In genomic region chr14:89359477-89360222, GRCh38 we compare ENCODE assay signal across 13 cellular contexts. TPM values are rescaled to one million over a fixed set of nuclear protein-coding genes. Genes with fewer than 3 reads are reported as not detected.
DNase-seq lines count a peak whose midpoint lies in the region; ATAC-seq and TF ChIP-seq lines count a peak whose summit lies in the region.
"Had no signal": no experiment of that assay in that cellular context is flagged by ENCODE, and none has a peak within 500 bp of the region (broad histone marks: within the 10 kb centered on the region; RNA-seq: fewer than 3 reads in every experiment).

No MANE protein-coding gene starts in this region.

- H3K27ac ChIP-seq in right lobe of liver (no peak overlapping the region), thymus (ENCODE audit: low read depth) (peak overlapping the region; percentile 43)

- intact Hi-C loops in activated CD4-positive, alpha-beta memory T cell treated with anti-CD3 and anti-CD28 coated beads for 36 hours (cut with micrococcal nuclease), result loop anchor here (10.0 kb wide), 1 partner anchor 85 kb away; no protein-coding TSS in a partner anchor
- intact Hi-C loops in right lobe of liver (cut with DNase I), result no loop called here

- H3K4me1 ChIP-seq in right lobe of liver (peaks cover 0 to 10% (median 3%) of the 10 kb centered on the region in 4 donors), thymus (ENCODE audit: control insufficient read depth, insufficient read depth, low read length) (peaks cover 13% of the 10 kb centered on the region)

- 63% methylated on average over 9 of the region's 13 CpGs for WGBS in right lobe of liver (ENCODE audit: insufficient coverage, low coverage, low lambda C conversion rate, missing lambda C conversion rate)
- 88% methylated on average over 13 of the region's 13 CpGs for whole genome bisulfite sequencing in thymus

- CTCF ChIA-PET in activated CD4-positive, alpha-beta memory T cell treated with anti-CD3 and anti-CD28 coated beads for 36 hours (lab: Charles Lee), result no interaction called here
- CTCF ChIA-PET in activated CD4-positive, alpha-beta memory T cell treated with anti-CD3 and anti-CD28 coated beads, Interleukin-2, amount 10 ng/mL, durations not matched to agents 7 days and 5 days (lab: Charles Lee), result interaction anchor here (1.2 kb wide), 1 partner anchor 9 kb away, joined by 3 read pairs; no protein-coding TSS in a partner anchor

- no peaks in the 10 kb centered on the region for H3K27me3 ChIP-seq in right lobe of liver
- H3K27me3 ChIP-seq in thymus (ENCODE audit: control insufficient read depth, insufficient read depth), result no peaks in the 10 kb centered on the region

- no peak overlapping the region for H3K4me3 Mint-ChIP-seq in activated CD4-positive, alpha-beta memory T cell treated with anti-CD3 and anti-CD28 coated beads for 36 hours
- no peak overlapping the region for H3K4me3 Mint-ChIP-seq in activated CD4-positive, alpha-beta memory T cell treated with anti-CD3 and anti-CD28 coated beads, Interleukin-2, amount 10 ng/mL, durations not matched to agents 7 days and 5 days
- no peak overlapping the region for H3K4me3 Mint-ChIP-seq in brain

- TF ChIP-seq POLR2A in right lobe of liver (IDR thresholded peaks at IDR 0.05), result no peak

- peaks cover 6% of the 10 kb centered on the region for H3K36me3 Mint-ChIP-seq in activated CD4-positive, alpha-beta memory T cell treated with anti-CD3 and anti-CD28 coated beads for 36 hours
- H3K36me3 Mint-ChIP-seq in activated CD4-positive, alpha-beta memory T cell treated with anti-CD3 and anti-CD28 coated beads, Interleukin-2, amount 10 ng/mL, durations not matched to agents 7 days and 5 days (ENCODE audit: low read depth), result peaks cover 11% of the 10 kb centered on the region
- H3K36me3 Mint-ChIP-seq in brain, result peaks cover 48% of the 10 kb centered on the region

- no peak for TF ChIP-seq CTCF in brain (conservative IDR thresholded peaks at IDR 0.05)
- TF ChIP-seq CTCF in right lobe of liver (IDR thresholded peaks at IDR 0.05), result no peak

- H3K4me3 ChIP-seq in right lobe of liver (no peak overlapping the region), thymus (ENCODE audit: low read length) (no peak overlapping the region)

- no peak for DNase-seq in activated CD4-positive, alpha-beta memory T cell treated with anti-CD3 and anti-CD28 coated beads for 36 hours
- no peak for DNase-seq in activated CD4-positive, alpha-beta memory T cell treated with anti-CD3 and anti-CD28 coated beads, Interleukin-2, amount 10 ng/mL, durations not matched to agents 7 days and 5 days
- DNase-seq in right lobe of liver (no peak), mesenteric fat pad (ENCODE audit: low spot score) (no peak), NCI-H187 (lab: John Stamatoyannopoulos, UW) (no peak)
- no peak for DNase-seq in activated effector memory CD4-positive, alpha-beta T cell treated with anti-CD3 and anti-CD28 coated beads, Interleukin-2, amount 50 U/mL, for 16 hours
- DNase-seq: activated CD4-positive, alpha-beta T cell treated with anti-CD3 and anti-CD28 coated beads for 48 hours; GF-D8; midbrain; NCI-H1930; stimulated activated CD4-positive, alpha-beta T cell treated with anti-CD3 and anti-CD28 coated beads, Interleukin-12 subunit alpha, Interleukin-12 subunit beta, amount 100 ng/mL, for 4 hours had no signal

- no peaks in the 10 kb centered on the region for H3K36me3 ChIP-seq in right lobe of liver
- peaks cover 3% of the 10 kb centered on the region for H3K36me3 ChIP-seq in thymus (ENCODE audit: control insufficient read depth, insufficient read depth)

- peaks cover 21% of the 10 kb centered on the region for H3K4me1 Mint-ChIP-seq in activated CD4-positive, alpha-beta memory T cell treated with anti-CD3 and anti-CD28 coated beads for 36 hours (ENCODE audit: low read depth)
- peaks cover 21% of the 10 kb centered on the region for H3K4me1 Mint-ChIP-seq in activated CD4-positive, alpha-beta memory T cell treated with anti-CD3 and anti-CD28 coated beads, Interleukin-2, amount 10 ng/mL, durations not matched to agents 7 days and 5 days
- H3K4me1 Mint-ChIP-seq in brain, result peaks cover 20% of the 10 kb centered on the region

- H3K9me3 Mint-ChIP-seq in activated CD4-positive, alpha-beta memory T cell treated with anti-CD3 and anti-CD28 coated beads for 36 hours, result no peaks in the 10 kb centered on the region
- H3K9me3 Mint-ChIP-seq in activated CD4-positive, alpha-beta memory T cell treated with anti-CD3 and anti-CD28 coated beads, Interleukin-2, amount 10 ng/mL, durations not matched to agents 7 days and 5 days, result no peaks in the 10 kb centered on the region
- peaks cover 3 to 12% (median 4%) of the 10 kb centered on the region in 5 experiments for H3K9me3 Mint-ChIP-seq in brain

- ATAC-seq in right lobe of liver, result peak in 3 of 4 donors; percentile 26 to 50 (median 45)

- POLR2A ChIA-PET in activated CD4-positive, alpha-beta memory T cell treated with anti-CD3 and anti-CD28 coated beads for 36 hours (lab: Charles Lee), result interaction anchor here (0.7 kb wide), 1 partner anchor 19 kb away, joined by 4 read pairs; no protein-coding TSS in a partner anchor
- POLR2A ChIA-PET in activated CD4-positive, alpha-beta memory T cell treated with anti-CD3 and anti-CD28 coated beads, Interleukin-2, amount 10 ng/mL, durations not matched to agents 7 days and 5 days (lab: Charles Lee), result no interaction called here

- H3K27me3 Mint-ChIP-seq in activated CD4-positive, alpha-beta memory T cell treated with anti-CD3 and anti-CD28 coated beads for 36 hours, result no peaks in the 10 kb centered on the region
- no peaks in the 10 kb centered on the region for H3K27me3 Mint-ChIP-seq in activated CD4-positive, alpha-beta memory T cell treated with anti-CD3 and anti-CD28 coated beads, Interleukin-2, amount 10 ng/mL, durations not matched to agents 7 days and 5 days
- H3K27me3 Mint-ChIP-seq in brain, result no peaks in the 10 kb centered on the region

- H3K9me3 ChIP-seq in right lobe of liver (no peaks in the 10 kb centered on the region), thymus (ENCODE audit: control insufficient read depth) (no peaks in the 10 kb centered on the region)

- H3K27ac Mint-ChIP-seq in activated CD4-positive, alpha-beta memory T cell treated with anti-CD3 and anti-CD28 coated beads for 36 hours, result peak overlapping the region; percentile 58
- H3K27ac Mint-ChIP-seq in activated CD4-positive, alpha-beta memory T cell treated with anti-CD3 and anti-CD28 coated beads, Interleukin-2, amount 10 ng/mL, durations not matched to agents 7 days and 5 days, result no peak overlapping the region
- H3K27ac Mint-ChIP-seq in brain, result peak overlapping the region in 4 of 5 experiments; percentile 21 to 92 (median 42)

RNA-seq across cellular contexts. Expression of gene FOXN3, which starts 57.4 kb away (rescaled TPM):
- total RNA-seq in activated CD4-positive, alpha-beta memory T cell treated with anti-CD3 and anti-CD28 coated beads for 36 hours, result 10 to 100 TPM; 59.1 to 63.5 TPM
- 10 to 100 TPM; 73.1 to 78.3 TPM for total RNA-seq in activated CD4-positive, alpha-beta memory T cell treated with anti-CD3 and anti-CD28 coated beads, Interleukin-2, amount 10 ng/mL, durations not matched to agents 7 days and 5 days
- 46.4 TPM for polyA plus RNA-seq in brain (ENCODE audit: insufficient read depth, low read depth, low replicate concordance)
- total RNA-seq in right lobe of liver, result 10 to 100 TPM; 41.5 to 74.2 (median 55.8) TPM
- polyA plus RNA-seq in thymus, result 21.9 TPM
- total RNA-seq in mesenteric fat pad, result 136 TPM
